ENCODE assay signal across 22 cellular contexts in genomic region chr20:4455996-4456395, GRCh38.
"Had no signal": no experiment of that assay in that cellular context is flagged by ENCODE, and none has a peak within 500 bp of the region (broad histone marks: within the 10 kb centered on the region; RNA-seq: fewer than 3 reads in every experiment).

No MANE protein-coding gene starts in this region.

- H3K4me1 Mint-ChIP-seq: naive thymus-derived CD8-positive, alpha-beta T cell; stimulated activated naive CD8-positive, alpha-beta T cell treated with anti-CD3 and anti-CD28 coated beads, Interleukin-15, amount 100 ng/mL, for 72 hours had no signal

- H3K36me3 ChIP-seq: left lung, prostate gland, right atrium auricular region, suprapubic skin, transverse colon, vagina had no signal

- H3K4me1 ChIP-seq: left lung, prostate gland, right atrium auricular region, suprapubic skin, transverse colon had no signal

- H3K4me3 ChIP-seq: coronary artery, left lung, prostate gland, right atrium auricular region, smooth muscle cell, suprapubic skin, transverse colon, vagina had no signal

- H3K27ac Mint-ChIP-seq: naive thymus-derived CD8-positive, alpha-beta T cell; nephron progenitor cell; stimulated activated naive CD8-positive, alpha-beta T cell treated with anti-CD3 and anti-CD28 coated beads, Interleukin-15, amount 100 ng/mL, for 72 hours had no signal

- H3K4me2 ChIP-seq: smooth muscle cell had no signal

- H3K4me3 Mint-ChIP-seq: naive thymus-derived CD8-positive, alpha-beta T cell; nephron progenitor cell; stimulated activated naive CD8-positive, alpha-beta T cell treated with anti-CD3 and anti-CD28 coated beads, Interleukin-15, amount 100 ng/mL, for 72 hours had no signal

- ATAC-seq: left cardiac atrium; left lung; naive thymus-derived CD8-positive, alpha-beta T cell; sciatic nerve; stimulated activated naive CD8-positive, alpha-beta T cell treated with anti-CD3 and anti-CD28 coated beads, Interleukin-15, amount 100 ng/mL, for 72 hours had no signal

- H3K27me3 ChIP-seq: left lung, right atrium auricular region, suprapubic skin, transverse colon, vagina had no signal

- H3K27ac ChIP-seq: coronary artery, left lung, prostate gland, right atrium auricular region, suprapubic skin, transverse colon, vagina had no signal

- H3K9me3 ChIP-seq: left lung, prostate gland, right atrium auricular region, suprapubic skin, transverse colon, vagina had no signal

- DNase-seq: dermis blood vessel endothelial cell; effector memory CD4-positive, alpha-beta T cell; head of caudate nucleus; left cardiac atrium; left lung; naive thymus-derived CD8-positive, alpha-beta T cell; nephron progenitor cell; nucleus accumbens; stimulated activated CD4-positive, alpha-beta T cell treated with anti-CD3 and anti-CD28 coated beads, Interleukin-12 subunit alpha, Interleukin-12 subunit beta, amount 100 ng/mL, for 4 hours; stimulated activated CD4-positive, alpha-beta T cell treated with anti-CD3 and anti-CD28 coated beads, Interleukin-1b, Interleukin-23, amount 100 ng/mL, for 48 hours; stimulated activated CD4-positive, alpha-beta T cell treated with anti-CD3 and anti-CD28 coated beads, Interleukin-4, amount 100 ng/mL, for 1 hour; stimulated activated CD8-positive, alpha-beta memory T cell treated with anti-CD3 and anti-CD28 coated beads, Interleukin-4, amount 100 ng/mL, for 48 hours; stimulated activated naive CD4-positive, alpha-beta T cell; stimulated activated naive CD8-positive, alpha-beta T cell treated with anti-CD3 and anti-CD28 coated beads, Interleukin-15, amount 100 ng/mL, for 72 hours; transverse colon had no signal
